In genomic region chr18:54193786-54194185, GRCh38 we compare ENCODE assay signal across 26 cellular contexts.
"Had no signal": no experiment of that assay in that cellular context is flagged by ENCODE, and none has a peak within 500 bp of the region (broad histone marks: within the 10 kb centered on the region; RNA-seq: fewer than 3 reads in every experiment).

No MANE protein-coding gene starts in this region.

- H3K4me1 Mint-ChIP-seq: nephron progenitor cell had no signal

- H3K4me3 ChIP-seq: dorsolateral prefrontal cortex, esophagus muscularis mucosa, heart right ventricle, left ventricle myocardium inferior, lung, mucosa of descending colon, prostate gland, right atrium auricular region, stomach, thyroid gland had no signal

- H3K4me3 Mint-ChIP-seq: memory B cell; naive thymus-derived CD4-positive, alpha-beta T cell; nephron progenitor cell; stimulated activated effector memory CD8-positive, alpha-beta T cell treated with anti-CD3 and anti-CD28 coated beads, Interleukin-12 subunit alpha, Interleukin-12 subunit beta, amount 100 ng/mL, for 72 hours had no signal

- DNase-seq: dorsolateral prefrontal cortex; effector CD4-positive, alpha-beta T cell; foreskin melanocyte; glutamatergic neuron; heart right ventricle; hippocampal formation; kidney glomerular epithelial cell; left colon; left ventricle myocardium inferior; mucosa of descending colon; naive thymus-derived CD4-positive, alpha-beta T cell; nephron progenitor cell; nucleus accumbens; stimulated activated CD4-positive, alpha-beta T cell treated with anti-CD3 and anti-CD28 coated beads, Interleukin-2, amount 100 ng/mL, for 24 hours; stimulated activated CD4-positive, alpha-beta T cell treated with anti-CD3 and anti-CD28 coated beads, Interleukin-4, amount 100 ng/mL, for 24 hours; stimulated activated naive CD4-positive, alpha-beta T cell treated with Interleukin-2 at 50 U/mL for 16 hours; stomach; thyroid gland; trophoblast cell had no signal

- H3K36me3 ChIP-seq: left ventricle myocardium inferior, prostate gland, right atrium auricular region, thyroid gland had no signal

- H3K27ac Mint-ChIP-seq: memory B cell; nephron progenitor cell; stimulated activated effector memory CD8-positive, alpha-beta T cell treated with anti-CD3 and anti-CD28 coated beads, Interleukin-12 subunit alpha, Interleukin-12 subunit beta, amount 100 ng/mL, for 72 hours had no signal

- H3K4me1 ChIP-seq: left ventricle myocardium inferior, prostate gland, right atrium auricular region, stomach had no signal

- H3K27ac ChIP-seq: dorsolateral prefrontal cortex, esophagus muscularis mucosa, heart right ventricle, left ventricle myocardium inferior, prostate gland, right atrium auricular region, stomach, thyroid gland had no signal

- H3K27me3 ChIP-seq: dorsolateral prefrontal cortex, esophagus muscularis mucosa, heart right ventricle, right atrium auricular region, stomach, thyroid gland had no signal

- H3K9me3 Mint-ChIP-seq: memory B cell; naive thymus-derived CD4-positive, alpha-beta T cell; nephron progenitor cell; stimulated activated effector memory CD8-positive, alpha-beta T cell treated with anti-CD3 and anti-CD28 coated beads, Interleukin-12 subunit alpha, Interleukin-12 subunit beta, amount 100 ng/mL, for 72 hours had no signal

- ATAC-seq: heart right ventricle; left colon; mucosa of descending colon; naive thymus-derived CD4-positive, alpha-beta T cell; sciatic nerve; stimulated activated effector memory CD8-positive, alpha-beta T cell treated with anti-CD3 and anti-CD28 coated beads, Interleukin-12 subunit alpha, Interleukin-12 subunit beta, amount 100 ng/mL, for 72 hours had no signal

- H3K27me3 Mint-ChIP-seq: memory B cell; naive thymus-derived CD4-positive, alpha-beta T cell had no signal

- H3K9me3 ChIP-seq: esophagus muscularis mucosa, heart right ventricle, left ventricle myocardium inferior, mucosa of descending colon, prostate gland, right atrium auricular region, stomach, thyroid gland had no signal
